ENCODE assay signal across 16 cellular contexts in the genomic region with DNA sequence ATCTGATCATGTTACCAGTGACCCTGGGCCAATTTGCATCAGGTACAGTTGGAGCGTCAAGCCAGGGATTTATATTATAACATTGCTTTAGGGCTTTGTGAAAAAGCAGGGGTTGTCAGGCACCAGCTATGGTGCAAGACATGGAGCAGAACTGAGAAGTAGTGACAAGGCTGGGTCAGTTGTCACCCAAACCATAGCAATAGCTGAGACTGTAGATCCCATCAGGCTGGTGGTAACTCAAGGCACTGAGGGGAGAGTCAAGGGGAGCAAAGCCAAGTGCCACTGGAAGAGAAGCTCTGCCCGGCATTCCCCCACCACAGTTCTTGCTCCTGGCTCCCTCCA. TPM values are rescaled to one million over a fixed set of nuclear protein-coding genes. Genes with fewer than 3 reads are reported as not detected.
"Had no signal": no experiment of that assay in that cellular context is flagged by ENCODE, and none has a peak within 500 bp of the region (broad histone marks: within the 10 kb centered on the region; RNA-seq: fewer than 3 reads in every experiment).

No MANE protein-coding gene starts in this region.

- H3K9me3 ChIP-seq: left ventricle myocardium inferior, sigmoid colon, spleen, testis, upper lobe of right lung had no signal

- H3K27me3 ChIP-seq: sigmoid colon, testis, upper lobe of right lung had no signal

- H3K36me3 ChIP-seq: cardiac muscle cell, left ventricle myocardium inferior, sigmoid colon, spleen, upper lobe of right lung had no signal

- ATAC-seq: activated CD8-positive, alpha-beta memory T cell treated with anti-CD3 and anti-CD28 coated beads, Interleukin-2, amount 10 ng/mL, durations not matched to agents 7 days and 5 days; activated T-cell treated with anti-CD3 and anti-CD28 coated beads, Interleukin-2, amount 50 U/mL, for 4 hours; naive thymus-derived CD8-positive, alpha-beta T cell; stimulated activated naive CD8-positive, alpha-beta T cell treated with anti-CD3 and anti-CD28 coated beads, Interleukin-15, amount 100 ng/mL, for 72 hours; upper lobe of right lung had no signal

- H3K27ac Mint-ChIP-seq: activated CD8-positive, alpha-beta memory T cell treated with anti-CD3 and anti-CD28 coated beads, Interleukin-2, amount 10 ng/mL, durations not matched to agents 7 days and 5 days; naive thymus-derived CD8-positive, alpha-beta T cell; stimulated activated naive CD8-positive, alpha-beta T cell treated with anti-CD3 and anti-CD28 coated beads, Interleukin-15, amount 100 ng/mL, for 72 hours had no signal

- H3K4me3 ChIP-seq: cardiac muscle cell, left ventricle myocardium inferior, sigmoid colon, spleen, testis, upper lobe of right lung had no signal

- H3K27ac ChIP-seq: cardiac muscle cell, left ventricle myocardium inferior, sigmoid colon, spleen, testis, upper lobe of right lung had no signal

- H3K36me3 Mint-ChIP-seq: naive thymus-derived CD8-positive, alpha-beta T cell had no signal

- H3K4me1 Mint-ChIP-seq: activated CD8-positive, alpha-beta memory T cell treated with anti-CD3 and anti-CD28 coated beads, Interleukin-2, amount 10 ng/mL, durations not matched to agents 7 days and 5 days; naive thymus-derived CD8-positive, alpha-beta T cell; stimulated activated naive CD8-positive, alpha-beta T cell treated with anti-CD3 and anti-CD28 coated beads, Interleukin-15, amount 100 ng/mL, for 72 hours had no signal

- DNase-seq: activated CD4-positive, alpha-beta T cell treated with anti-CD3 and anti-CD28 coated beads, Interleukin-2, amount 50 U/mL, for 48 hours; activated CD8-positive, alpha-beta memory T cell treated with anti-CD3 and anti-CD28 coated beads, Interleukin-2, amount 10 ng/mL, durations not matched to agents 7 days and 5 days; activated effector memory CD4-positive, alpha-beta T cell treated with Interleukin-2 at 50 U/mL for 16 hours; activated naive CD4-positive, alpha-beta T cell treated with anti-CD3 and anti-CD28 coated beads, Interleukin-2, amount 50 U/mL, for 16 hours; activated T-cell treated with anti-CD3 and anti-CD28 coated beads, Interleukin-2, amount 50 U/mL, for 4 hours; kidney; left ventricle myocardium inferior; naive thymus-derived CD8-positive, alpha-beta T cell; sigmoid colon; spleen; stimulated activated CD4-positive, alpha-beta T cell treated with anti-CD3 and anti-CD28 coated beads, Interleukin-1b, Interleukin-23, amount 100 ng/mL, for 48 hours; stimulated activated naive CD8-positive, alpha-beta T cell treated with anti-CD3 and anti-CD28 coated beads, Interleukin-15, amount 100 ng/mL, for 72 hours; testis; upper lobe of right lung had no signal

- H3K4me1 ChIP-seq: spleen, testis had no signal

- H3K4me3 Mint-ChIP-seq: activated CD8-positive, alpha-beta memory T cell treated with anti-CD3 and anti-CD28 coated beads, Interleukin-2, amount 10 ng/mL, durations not matched to agents 7 days and 5 days; activated T-cell treated with anti-CD3 and anti-CD28 coated beads, Interleukin-2, amount 50 U/mL, for 4 hours; naive thymus-derived CD8-positive, alpha-beta T cell; stimulated activated naive CD8-positive, alpha-beta T cell treated with anti-CD3 and anti-CD28 coated beads, Interleukin-15, amount 100 ng/mL, for 72 hours had no signal

- H3K9me3 Mint-ChIP-seq: activated T-cell treated with anti-CD3 and anti-CD28 coated beads, Interleukin-2, amount 50 U/mL, for 4 hours; naive thymus-derived CD8-positive, alpha-beta T cell; stimulated activated naive CD8-positive, alpha-beta T cell treated with anti-CD3 and anti-CD28 coated beads, Interleukin-15, amount 100 ng/mL, for 72 hours had no signal

RNA-seq across cellular contexts. Expression of a gene that starts 16.9 kb away (rescaled TPM):
- total RNA-seq: cardiac muscle cell; dermis microvascular lymphatic vessel endothelial cell; left ventricle myocardium inferior; naive thymus-derived CD8-positive, alpha-beta T cell; sigmoid colon had no signal
- polyA plus RNA-seq: cardiac muscle cell had no signal
